ENCODE assay signal across 8 cellular contexts in genomic region chr4:75630174-75630931, GRCh38. TPM values are rescaled to one million over a fixed set of nuclear protein-coding genes. Genes with fewer than 3 reads are reported as not detected.
DNase-seq lines count a peak whose midpoint lies in the region; ATAC-seq and TF ChIP-seq lines count a peak whose summit lies in the region.

TSS of gene CDKL2 (minus strand) at chr4:75630528. CDS start at chr4:75625988, 4,540 bp downstream.

- DNase-seq in NCI-H524 treated with DMSO at 0.1 percent for 48 hours (lab: John Stamatoyannopoulos, UW) (peak; percentile 16), activated T-cell treated with anti-CD3 and anti-CD28 coated beads for 24 hours (ENCODE audit: low read depth) (peak; percentile 85), epithelial cell of proximal tubule (ENCODE audit: low read depth) (no peak), amniotic stem cell (lab: John Stamatoyannopoulos, UW) (no peak)
- DNase-seq in stimulated activated CD8-positive, alpha-beta memory T cell treated with anti-CD3 and anti-CD28 coated beads, Interleukin-15, amount 100 ng/mL, for 48 hours (ENCODE audit: low read depth in 2 of 2), result peak; percentile 81 to 85

- TF ChIP-seq CTCF in epithelial cell of proximal tubule (conservative IDR thresholded peaks at IDR 0.05; ENCODE audit: low read depth, low read length), result no peak

- H3K4me1 ChIP-seq in mononuclear cell (ENCODE audit: insufficient read depth, low read length), result peaks cover 10% of the 10 kb centered on the region

- peak; percentile 95 for ATAC-seq in GM18861 (IDR thresholded peaks at IDR 0.05; ENCODE audit: unreplicated experiment)
- ATAC-seq in HG03060 (IDR thresholded peaks at IDR 0.05; ENCODE audit: low read depth, unreplicated experiment), result peak; percentile 91

- no peaks in the 10 kb centered on the region for H3K9me3 ChIP-seq in mononuclear cell (ENCODE audit: low read depth, low read length)

- H3K27me3 ChIP-seq in mononuclear cell (ENCODE audit: insufficient read depth, low read length), result no peaks in the 10 kb centered on the region

- H3K4me3 ChIP-seq in epithelial cell of proximal tubule (ENCODE audit: low read depth, low read length) (peak within 1 kb of the TSS; percentile 75), mononuclear cell (ENCODE audit: low read length) (peak within 1 kb of the TSS; percentile 45)

RNA-seq across cellular contexts. Expression of gene CDKL2, which starts in this region (rescaled TPM):
- 1.2 and 3.6 TPM in 2 replicates for total RNA-seq in epithelial cell of proximal tubule
- 0.21 TPM for total RNA-seq in mononuclear cell

Comparison
In these comparisons a context has a peak if more than half of its experiments do, and no peak if none do; other contexts are left out.
1. DNase-seq: peak in NCI-H524 treated with DMSO at 0.1 percent for 48 hours (single experiment), activated T-cell treated with anti-CD3 and anti-CD28 coated beads for 24 hours (single experiment) and stimulated activated CD8-positive, alpha-beta memory T cell treated with anti-CD3 and anti-CD28 coated beads, Interleukin-15, amount 100 ng/mL, for 48 hours (2 of 2); none in epithelial cell of proximal tubule (single experiment) and amniotic stem cell (single experiment).